ENCODE assay signal across 8 cellular contexts in the genomic region with DNA sequence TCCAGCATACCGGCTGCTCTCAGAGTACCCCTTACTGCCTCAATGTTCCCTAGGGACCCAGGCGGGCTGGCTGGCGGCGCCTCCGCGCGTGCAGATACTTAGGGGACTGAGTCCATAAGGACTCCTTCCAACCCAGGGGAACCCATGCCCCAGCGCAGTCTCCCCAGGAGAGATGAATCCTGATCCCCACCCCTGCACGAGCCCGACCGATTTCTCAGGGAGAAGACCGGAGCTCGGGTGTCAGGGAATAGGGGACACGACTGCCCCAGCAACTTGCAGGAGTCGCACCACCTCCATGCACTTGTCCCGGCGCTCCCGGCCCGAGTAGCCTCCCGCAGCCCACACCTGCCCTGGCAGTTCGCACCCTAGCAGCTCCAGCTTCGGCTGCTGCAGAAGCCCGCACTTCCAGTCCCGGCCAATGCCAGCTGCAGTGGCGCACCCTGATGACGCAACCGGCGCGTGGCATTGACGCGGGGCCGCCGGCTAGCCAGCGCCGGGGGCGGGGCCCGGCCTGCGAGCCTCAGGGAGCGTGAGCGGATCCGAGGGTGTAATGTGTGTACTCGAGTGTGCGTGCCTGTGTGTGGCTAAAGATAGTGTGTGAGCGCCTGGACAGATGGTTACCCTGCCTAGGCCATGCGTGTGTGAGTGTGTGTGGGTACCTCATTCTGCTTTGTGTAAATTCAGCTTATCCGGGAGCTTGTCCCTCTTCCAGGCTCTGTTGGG. TPM values are rescaled to one million over a fixed set of nuclear protein-coding genes. Genes with fewer than 3 reads are reported as not detected.
DNase-seq lines count a peak whose midpoint lies in the region; ATAC-seq and TF ChIP-seq lines count a peak whose summit lies in the region.

A gene with protein sequence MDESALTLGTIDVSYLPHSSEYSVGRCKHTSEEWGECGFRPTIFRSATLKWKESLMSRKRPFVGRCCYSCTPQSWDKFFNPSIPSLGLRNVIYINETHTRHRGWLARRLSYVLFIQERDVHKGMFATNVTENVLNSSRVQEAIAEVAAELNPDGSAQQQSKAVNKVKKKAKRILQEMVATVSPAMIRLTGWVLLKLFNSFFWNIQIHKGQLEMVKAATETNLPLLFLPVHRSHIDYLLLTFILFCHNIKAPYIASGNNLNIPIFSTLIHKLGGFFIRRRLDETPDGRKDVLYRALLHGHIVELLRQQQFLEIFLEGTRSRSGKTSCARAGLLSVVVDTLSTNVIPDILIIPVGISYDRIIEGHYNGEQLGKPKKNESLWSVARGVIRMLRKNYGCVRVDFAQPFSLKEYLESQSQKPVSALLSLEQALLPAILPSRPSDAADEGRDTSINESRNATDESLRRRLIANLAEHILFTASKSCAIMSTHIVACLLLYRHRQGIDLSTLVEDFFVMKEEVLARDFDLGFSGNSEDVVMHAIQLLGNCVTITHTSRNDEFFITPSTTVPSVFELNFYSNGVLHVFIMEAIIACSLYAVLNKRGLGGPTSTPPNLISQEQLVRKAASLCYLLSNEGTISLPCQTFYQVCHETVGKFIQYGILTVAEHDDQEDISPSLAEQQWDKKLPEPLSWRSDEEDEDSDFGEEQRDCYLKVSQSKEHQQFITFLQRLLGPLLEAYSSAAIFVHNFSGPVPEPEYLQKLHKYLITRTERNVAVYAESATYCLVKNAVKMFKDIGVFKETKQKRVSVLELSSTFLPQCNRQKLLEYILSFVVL (minus strand): TSS at position 437 of the 723 bp plus-strand sequence. CDS start 1,981 bp downstream, outside the sequence.

- H3K36me3 ChIP-seq in BE2C (peaks cover 30% of the 10 kb centered on the region), right lobe of liver (peaks cover 0 to 37% (median 4%) of the 10 kb centered on the region in 4 donors)

- ATAC-seq in HG03432 (IDR thresholded peaks at IDR 0.05; ENCODE audit: unreplicated experiment) (peak; percentile 95), right lobe of liver (peak; percentile 81 to 89 (median 83))

- intact Hi-C loops in right lobe of liver (cut with DNase I) = no loop called here

- 4% methylated on average over 10 of the region's 46 CpGs for WGBS in right lobe of liver (ENCODE audit: insufficient coverage, low coverage, low lambda C conversion rate, missing lambda C conversion rate)

- H3K4me3 ChIP-seq in BE2C (ENCODE audit: low read depth, low read length) (peak within 1 kb of the TSS; percentile 87), right lobe of liver (peak within 1 kb of the TSS; percentile 48 to 60 (median 59))

- peak within 1 kb of the TSS; percentile 12 to 44 (median 43) for H3K27ac ChIP-seq in right lobe of liver

- H3K4me1 ChIP-seq in BE2C = peaks cover 9% of the 10 kb centered on the region; the same call in 1 of the 2 replicates
- peaks cover 0 to 85% (median 11%) of the 10 kb centered on the region in 4 donors for H3K4me1 ChIP-seq in right lobe of liver

- no peak for TF ChIP-seq CTCF in BE2C (IDR thresholded peaks at IDR 0.05; ENCODE audit: low read depth, low read length)
- TF ChIP-seq CTCF in right lobe of liver (IDR thresholded peaks at IDR 0.05) = no peak

- H3K9me3 ChIP-seq in BE2C = no peaks in the 10 kb centered on the region
- no peaks in the 10 kb centered on the region for H3K9me3 ChIP-seq in right lobe of liver

- TF ChIP-seq POLR2A in GM19193 (IDR thresholded peaks at IDR 0.05; ENCODE audit: extremely low read depth, insufficient read depth, insufficient read length) (peak; percentile 90), right lobe of liver (IDR thresholded peaks at IDR 0.05) (peak; percentile 47)

- DNase-seq in BE2C = peak; percentile 94
- DNase-seq in NCI-H526 treated with DMSO at 0.1 percent for 48 hours (lab: John Stamatoyannopoulos, UW) = peak; percentile 45
- DNase-seq in activated CD4-positive, alpha-beta T cell treated with anti-CD3 and anti-CD28 coated beads, Interleukin-2, amount 50 U/mL, for 4 hours = peak; percentile 98
- DNase-seq in dermis blood vessel endothelial cell = peak; percentile 95
- DNase-seq in right lobe of liver = peak; percentile 85 to 90 (median 87)
- peak; percentile 98 for DNase-seq in stimulated activated CD4-positive, alpha-beta T cell treated with anti-CD3 and anti-CD28 coated beads, Interleukin-4, amount 100 ng/mL, for 24 hours

- H3K27me3 ChIP-seq in BE2C (no peaks in the 10 kb centered on the region), right lobe of liver (no peaks in the 10 kb centered on the region)

RNA-seq across cellular contexts. Expression of the gene that starts here (rescaled TPM):
- polyA plus RNA-seq in BE2C (2012; ENCODE audit: insufficient read depth, insufficient read length, low read depth) = 16.0 TPM
- total RNA-seq in dermis blood vessel endothelial cell (9.9 and 10.3 TPM in 2 replicates), right lobe of liver (100 to 1,000 TPM in 2 of 6 experiments, 10 to 100 TPM in 4; 78.8 to 340 (median 90.3) TPM)

Comparison
In these comparisons a context has a peak if more than half of its experiments do, and no peak if none do; other contexts are left out.
1. Peak in every context shown above with its lines: DNase-seq, ATAC-seq, H3K4me3 ChIP-seq and H3K27ac ChIP-seq.
2. DNase-seq: peak in every context shown above with its lines; median percentile 98 in activated CD4-positive, alpha-beta T cell treated with anti-CD3 and anti-CD28 coated beads, Interleukin-2, amount 50 U/mL, for 4 hours; 98 in stimulated activated CD4-positive, alpha-beta T cell treated with anti-CD3 and anti-CD28 coated beads, Interleukin-4, amount 100 ng/mL, for 24 hours; 95 in dermis blood vessel endothelial cell; 94 in BE2C; 87 in right lobe of liver; 45 in NCI-H526 treated with DMSO at 0.1 percent for 48 hours.